Comparison of ENCODE assay signal across 23 cellular contexts in the genomic region with DNA sequence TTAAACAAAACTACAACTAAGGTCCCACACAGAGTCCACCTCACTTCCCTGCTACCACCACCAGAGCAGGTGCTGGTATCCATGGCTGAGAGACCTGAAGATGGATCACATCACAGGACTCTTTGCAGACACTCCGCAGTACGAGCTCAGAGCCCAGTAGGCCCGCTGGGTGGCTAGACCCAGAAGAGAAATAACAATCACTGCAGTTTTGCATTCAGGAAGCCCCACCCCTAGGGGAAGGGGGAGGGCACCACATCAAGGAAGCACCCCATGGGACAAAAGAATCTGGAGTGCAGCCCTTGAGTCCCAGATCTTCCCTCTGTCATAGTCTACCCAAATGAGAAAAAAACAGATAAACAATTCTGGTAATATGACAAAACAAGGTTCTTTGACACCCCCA. TPM values are rescaled to one million over a fixed set of nuclear protein-coding genes. Genes with fewer than 3 reads are reported as not detected.
"Had no signal": no experiment of that assay in that cellular context is flagged by ENCODE, and none has a peak within 500 bp of the region (broad histone marks: within the 10 kb centered on the region; RNA-seq: fewer than 3 reads in every experiment).

No MANE protein-coding gene starts in this region.

- H3K36me3 ChIP-seq: brain microvascular endothelial cell, cardiac muscle cell had no signal

- H3K27me3 ChIP-seq: brain microvascular endothelial cell, cardiac muscle cell had no signal

- DNase-seq: activated B cell treated with CpG ODN at 0.5 μM for 24 hours; activated CD4-positive, alpha-beta T cell treated with anti-CD3 and anti-CD28 coated beads for 1 hour; activated CD4-positive, alpha-beta T cell treated with anti-CD3 and anti-CD28 coated beads, Interleukin-2, amount 10 ng/mL, durations not matched to agents 24 days and 14 days; activated CD4-positive, alpha-beta T cell treated with anti-CD3 and anti-CD28 coated beads, Interleukin-2, amount 50 U/mL, for 48 hours; activated CD8-positive, alpha-beta memory T cell treated with anti-CD3 and anti-CD28 coated beads, Interleukin-2, amount 10 ng/mL, durations not matched to agents 7 days and 5 days; activated gamma-delta T cell; activated naive CD4-positive, alpha-beta T cell treated with anti-CD3 and anti-CD28 coated beads for 36 hours; activated T-cell treated with anti-CD3 and anti-CD28 coated beads, Interleukin-2, amount 50 U/mL, for 4 hours; brain microvascular endothelial cell; NCI-H1092 treated with DMSO at 0.1 percent for 48 hours; NCI-H1417 treated with DMSO at 0.1 percent for 48 hours; NCI-H1694 treated with DMSO at 0.1 percent for 48 hours; NCI-H2029 treated with DMSO at 0.1 percent for 48 hours; NCI-H446; NCI-H524; PC-3; SIG-M5; T-helper 17 cell; T-helper 9 cell had no signal

- H3K4me3 Mint-ChIP-seq: activated B cell treated with CpG ODN at 0.5 μM for 24 hours; activated CD4-positive, alpha-beta T cell treated with anti-CD3 and anti-CD28 coated beads, Interleukin-2, amount 10 ng/mL, durations not matched to agents 24 days and 14 days; activated CD8-positive, alpha-beta memory T cell treated with anti-CD3 and anti-CD28 coated beads, Interleukin-2, amount 10 ng/mL, durations not matched to agents 7 days and 5 days; activated naive CD4-positive, alpha-beta T cell treated with anti-CD3 and anti-CD28 coated beads for 36 hours; activated naive CD8-positive, alpha-beta T cell; activated T-cell treated with anti-CD3 and anti-CD28 coated beads, Interleukin-2, amount 50 U/mL, for 4 hours; T-helper 17 cell had no signal

- ATAC-seq: activated CD8-positive, alpha-beta memory T cell treated with anti-CD3 and anti-CD28 coated beads, Interleukin-2, amount 10 ng/mL, durations not matched to agents 7 days and 5 days; activated T-cell treated with anti-CD3 and anti-CD28 coated beads, Interleukin-2, amount 50 U/mL, for 4 hours; PC-3; T-helper 17 cell had no signal

- H3K4me3 ChIP-seq: cardiac muscle cell had no signal

- H3K9ac ChIP-seq: KMS-11 had no signal

- H3K36me3 Mint-ChIP-seq: activated CD8-positive, alpha-beta memory T cell treated with anti-CD3 and anti-CD28 coated beads, Interleukin-2, amount 10 ng/mL, durations not matched to agents 7 days and 5 days had no signal

- H3K4me2 ChIP-seq: KMS-11 had no signal

- H3K4me1 Mint-ChIP-seq: activated B cell treated with CpG ODN at 0.5 μM for 24 hours; activated CD4-positive, alpha-beta T cell treated with anti-CD3 and anti-CD28 coated beads, Interleukin-2, amount 10 ng/mL, durations not matched to agents 24 days and 14 days; activated CD8-positive, alpha-beta memory T cell treated with anti-CD3 and anti-CD28 coated beads, Interleukin-2, amount 10 ng/mL, durations not matched to agents 7 days and 5 days had no signal

- H3K27ac Mint-ChIP-seq: activated B cell treated with CpG ODN at 0.5 μM for 24 hours; activated CD4-positive, alpha-beta T cell treated with anti-CD3 and anti-CD28 coated beads, Interleukin-2, amount 10 ng/mL, durations not matched to agents 24 days and 14 days; activated CD8-positive, alpha-beta memory T cell treated with anti-CD3 and anti-CD28 coated beads, Interleukin-2, amount 10 ng/mL, durations not matched to agents 7 days and 5 days; activated naive CD4-positive, alpha-beta T cell treated with anti-CD3 and anti-CD28 coated beads for 36 hours; activated naive CD8-positive, alpha-beta T cell; T-helper 17 cell had no signal

- H3K27ac ChIP-seq: brain microvascular endothelial cell, cardiac muscle cell, KMS-11 had no signal

RNA-seq across cellular contexts. Expression of gene ZNF648, which starts 56.9 kb away (rescaled TPM):
- total RNA-seq: activated B cell treated with CpG ODN at 0.5 μM for 24 hours; activated CD4-positive, alpha-beta T cell treated with anti-CD3 and anti-CD28 coated beads, Interleukin-2, amount 10 ng/mL, durations not matched to agents 24 days and 14 days; activated CD8-positive, alpha-beta memory T cell treated with anti-CD3 and anti-CD28 coated beads, Interleukin-2, amount 10 ng/mL, durations not matched to agents 7 days and 5 days; activated naive CD4-positive, alpha-beta T cell treated with anti-CD3 and anti-CD28 coated beads for 36 hours; activated T-cell treated with anti-CD3 and anti-CD28 coated beads, Interleukin-2, amount 50 U/mL, for 4 hours; MCF 10A; PC-3; T-helper 17 cell had no signal
- polyA plus RNA-seq: cardiac muscle cell had no signal
